8 cellular contexts compared by ENCODE assay signal in genomic region chr17:40287494-40288369, GRCh38. TPM values are rescaled to one million over a fixed set of nuclear protein-coding genes. Genes with fewer than 3 reads are reported as not detected.
DNase-seq lines count a peak whose midpoint lies in the region; ATAC-seq and TF ChIP-seq lines count a peak whose summit lies in the region.

A gene with protein sequence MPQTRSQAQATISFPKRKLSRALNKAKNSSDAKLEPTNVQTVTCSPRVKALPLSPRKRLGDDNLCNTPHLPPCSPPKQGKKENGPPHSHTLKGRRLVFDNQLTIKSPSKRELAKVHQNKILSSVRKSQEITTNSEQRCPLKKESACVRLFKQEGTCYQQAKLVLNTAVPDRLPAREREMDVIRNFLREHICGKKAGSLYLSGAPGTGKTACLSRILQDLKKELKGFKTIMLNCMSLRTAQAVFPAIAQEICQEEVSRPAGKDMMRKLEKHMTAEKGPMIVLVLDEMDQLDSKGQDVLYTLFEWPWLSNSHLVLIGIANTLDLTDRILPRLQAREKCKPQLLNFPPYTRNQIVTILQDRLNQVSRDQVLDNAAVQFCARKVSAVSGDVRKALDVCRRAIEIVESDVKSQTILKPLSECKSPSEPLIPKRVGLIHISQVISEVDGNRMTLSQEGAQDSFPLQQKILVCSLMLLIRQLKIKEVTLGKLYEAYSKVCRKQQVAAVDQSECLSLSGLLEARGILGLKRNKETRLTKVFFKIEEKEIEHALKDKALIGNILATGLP (plus strand): TSS chr17:40287879. CDS start chr17:40289421, 1,542 bp downstream.

- H3K27ac ChIP-seq in AG04450 (ENCODE audit: low read depth, low read length) (peak within 1 kb of the TSS; percentile 4), caudate nucleus (ENCODE audit: low read depth, low read length) (peak within 1 kb of the TSS; percentile 84)

- H3K27ac Mint-ChIP-seq in WTC11: peak within 1 kb of the TSS; percentile 98

- ATAC-seq in GM18909 (IDR thresholded peaks at IDR 0.05; ENCODE audit: poor library complexity, unreplicated experiment): peak; percentile 94
- peak; percentile 94 for ATAC-seq in HG03175 (IDR thresholded peaks at IDR 0.05; ENCODE audit: unreplicated experiment)
- ATAC-seq in WTC11: peak; percentile 97

- peak within 1 kb of the TSS; percentile 98 for H3K4me3 Mint-ChIP-seq in WTC11

- CTCF ChIA-PET in AG04450 (lab: Charles Lee): interaction anchor here (0.7 to 5.1 kb wide), 2 partner anchors 21 to 69 kb away, joined by 4 to 27 read pairs; partner anchors contain the start of gene WIPF2
- CTCF ChIA-PET in WTC11 (lab: Charles Lee): interaction anchor here (0.6 to 13.6 kb wide), 10 partner anchors 30 to 274 kb away, joined by 3 to 82 read pairs (median 4); partner anchors contain the start of genes MSL1 and WIPF2

- peaks cover 32% of the 10 kb centered on the region for H3K36me3 Mint-ChIP-seq in WTC11

- no peaks in the 10 kb centered on the region for H3K9me3 ChIP-seq in AG04450 (ENCODE audit: control insufficient read depth, insufficient read depth, low read length)

- peaks cover 14% of the 10 kb centered on the region for H3K4me1 Mint-ChIP-seq in WTC11

- TF ChIP-seq CTCF in AG04450 (IDR thresholded peaks at IDR 0.05; ENCODE audit: low read depth, low read length): no peak
- no peak for TF ChIP-seq CTCF in WTC11 (IDR thresholded peaks at IDR 0.05)

- no peaks in the 10 kb centered on the region for H3K9me3 Mint-ChIP-seq in WTC11

- POLR2A ChIA-PET in AG04450 (lab: Yijun Ruan, JAX) (interaction anchor here (0.5 to 1.5 kb wide), 5 partner anchors 11 to 244 kb away, joined by 3 to 9 read pairs (median 3); partner anchors contain the start of gene WIPF2), WTC11 (lab: Charles Lee) (interaction anchor here (0.6 to 2.1 kb wide), 8 partner anchors 21 to 280 kb away, joined by 3 to 7 read pairs (median 3); partner anchors contain the start of genes RARA and WIPF2)

- peak within 1 kb of the TSS; percentile 81 for H3K4me3 ChIP-seq in AG04450 (ENCODE audit: low read depth, low read length)

- DNase-seq in AG04450 (ENCODE audit: low read depth, low spot score) (peak; percentile 97), NCI-H226 (peak; percentile 98), WTC11 (ENCODE audit: low spot score) (peak; percentile 98), caudate nucleus (lab: John Stamatoyannopoulos, UW) (peak; percentile 90 to 100 (median 99)), inferior parietal cortex (ENCODE audit: extremely low spot score) (peak; percentile 100)
- DNase-seq in stimulated activated CD4-positive, alpha-beta T cell treated with anti-CD3 and anti-CD28 coated beads, Interleukin-12 subunit alpha, Interleukin-12 subunit beta, amount 100 ng/mL, for 24 hours (ENCODE audit: low read depth in 2 of 2): peak; percentile 96 to 98

- no peaks in the 10 kb centered on the region for H3K27me3 Mint-ChIP-seq in WTC11 (ENCODE audit: low read depth)

- H3K27me3 ChIP-seq in AG04450 (ENCODE audit: control insufficient read depth, insufficient read depth, low read length): no peaks in the 10 kb centered on the region

TF ChIP-seq in WTC11, 78 proteins besides CTCF, POLR2A, EP300 and RAD21 (continues in another document):
- TF ChIP-seq ZBTB43 (CRISPR knock-in tag; IDR thresholded peaks at IDR 0.05) (peak; percentile 81; the same call in 1 of the 2 replicates), ZNF281 (CRISPR knock-in tag; IDR thresholded peaks at IDR 0.05) (peak; percentile 82; the same call in 1 of the 2 replicates), NR2C2 (CRISPR knock-in tag; IDR thresholded peaks at IDR 0.05) (peak; percentile 60; the same call in 1 of the 2 replicates), FOXK1 (CRISPR knock-in tag; IDR thresholded peaks at IDR 0.05) (peak; percentile 59), SP1 (CRISPR knock-in tag; conservative IDR thresholded peaks at IDR 0.05) (peak; percentile 89), USF1 (CRISPR knock-in tag; IDR thresholded peaks at IDR 0.05) (peak; percentile 52; the same call in 1 of the 2 replicates), ZNF232 (CRISPR knock-in tag; IDR thresholded peaks at IDR 0.05) (peak; percentile 91), TEAD1 (CRISPR knock-in tag; IDR thresholded peaks at IDR 0.05) (peak; percentile 66; the same call in 1 of the 2 replicates), E2F5 (CRISPR knock-in tag; IDR thresholded peaks at IDR 0.05) (peak; percentile 95), ZNF416 (CRISPR knock-in tag; IDR thresholded peaks at IDR 0.05) (no peak)
- TF ChIP-seq, protein P1, sequence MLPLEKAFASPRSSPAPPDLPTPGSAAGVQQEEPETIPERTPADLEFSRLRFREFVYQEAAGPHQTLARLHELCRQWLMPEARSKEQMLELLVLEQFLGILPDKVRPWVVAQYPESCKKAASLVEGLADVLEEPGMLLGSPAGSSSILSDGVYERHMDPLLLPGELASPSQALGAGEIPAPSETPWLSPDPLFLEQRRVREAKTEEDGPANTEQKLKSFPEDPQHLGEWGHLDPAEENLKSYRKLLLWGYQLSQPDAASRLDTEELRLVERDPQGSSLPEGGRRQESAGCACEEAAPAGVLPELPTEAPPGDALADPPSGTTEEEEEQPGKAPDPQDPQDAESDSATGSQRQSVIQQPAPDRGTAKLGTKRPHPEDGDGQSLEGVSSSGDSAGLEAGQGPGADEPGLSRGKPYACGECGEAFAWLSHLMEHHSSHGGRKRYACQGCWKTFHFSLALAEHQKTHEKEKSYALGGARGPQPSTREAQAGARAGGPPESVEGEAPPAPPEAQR (CRISPR knock-in tag; IDR thresholded peaks at IDR 0.05): no peak
- TF ChIP-seq, protein P2, sequence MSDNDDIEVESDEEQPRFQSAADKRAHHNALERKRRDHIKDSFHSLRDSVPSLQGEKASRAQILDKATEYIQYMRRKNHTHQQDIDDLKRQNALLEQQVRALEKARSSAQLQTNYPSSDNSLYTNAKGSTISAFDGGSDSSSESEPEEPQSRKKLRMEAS (CRISPR knock-in tag; IDR thresholded peaks at IDR 0.05): peak; percentile 82
- TF ChIP-seq, protein P3, sequence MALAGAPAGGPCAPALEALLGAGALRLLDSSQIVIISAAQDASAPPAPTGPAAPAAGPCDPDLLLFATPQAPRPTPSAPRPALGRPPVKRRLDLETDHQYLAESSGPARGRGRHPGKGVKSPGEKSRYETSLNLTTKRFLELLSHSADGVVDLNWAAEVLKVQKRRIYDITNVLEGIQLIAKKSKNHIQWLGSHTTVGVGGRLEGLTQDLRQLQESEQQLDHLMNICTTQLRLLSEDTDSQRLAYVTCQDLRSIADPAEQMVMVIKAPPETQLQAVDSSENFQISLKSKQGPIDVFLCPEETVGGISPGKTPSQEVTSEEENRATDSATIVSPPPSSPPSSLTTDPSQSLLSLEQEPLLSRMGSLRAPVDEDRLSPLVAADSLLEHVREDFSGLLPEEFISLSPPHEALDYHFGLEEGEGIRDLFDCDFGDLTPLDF (CRISPR knock-in tag; IDR thresholded peaks at IDR 0.05): 0 out of 2 replicates have a peak, but pooled peaks have one; percentile 66

RNA-seq across cellular contexts. Expression of the gene that starts here (rescaled TPM):
- 8.6 and 9.1 TPM in 2 replicates for polyA plus RNA-seq in AG04450 (2011; rRNA removed)
- 4.9 and 5.8 TPM in 2 replicates for polyA minus RNA-seq in AG04450 (2011; rRNA and poly(A)+ RNA removed)
- 85.9 to 125 TPM (median 87.9 TPM) in 3 replicates for total RNA-seq in WTC11 (2021)

Comparison
In these comparisons a context has a peak if more than half of its experiments do, and no peak if none do; other contexts are left out.
1. Peak in every context shown above with its lines: DNase-seq, ATAC-seq, H3K4me3 ChIP-seq and H3K27ac ChIP-seq.